ENCODE assay signal across 1 cellular context in the genomic region with DNA sequence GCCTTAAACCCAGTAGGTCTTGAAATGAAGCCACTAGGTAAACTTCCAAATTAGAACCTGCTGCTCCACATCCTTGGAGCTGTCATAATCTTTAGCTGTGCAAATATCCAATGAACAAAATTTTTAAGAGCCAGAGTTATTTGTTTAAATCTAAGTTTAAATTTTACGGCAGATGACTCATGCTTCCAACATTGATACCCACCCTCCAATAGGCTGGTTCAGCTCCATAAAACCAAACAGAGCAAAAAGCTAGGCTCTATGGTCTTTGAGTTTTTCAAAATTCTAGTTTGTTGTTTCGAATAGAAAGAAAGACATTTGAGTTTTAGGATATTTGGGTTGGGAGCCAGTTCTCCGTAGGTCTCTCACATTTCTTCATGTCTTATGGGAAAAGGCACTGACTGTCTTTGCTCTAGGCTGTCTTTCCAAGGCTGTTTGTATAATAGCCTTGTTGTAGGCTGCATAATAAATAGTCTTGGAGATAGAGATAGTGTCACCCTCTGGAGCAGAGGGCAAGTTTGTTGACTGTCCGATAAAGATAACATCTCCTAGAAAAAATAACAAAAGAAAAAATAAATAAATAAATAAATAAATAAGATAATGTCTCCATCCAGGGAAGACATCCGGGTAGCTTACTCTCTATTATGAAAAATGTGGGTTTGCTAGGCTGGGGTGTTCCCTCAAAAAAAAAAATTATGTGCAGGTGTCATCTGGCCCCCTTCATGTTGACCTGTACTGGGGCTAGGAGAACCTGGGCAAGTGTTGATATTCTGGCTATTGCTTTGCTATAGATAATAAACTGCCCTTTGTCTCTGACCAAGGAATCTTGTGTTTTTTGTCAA.
TF ChIP-seq lines count a peak whose summit lies in the region.

No MANE protein-coding gene starts in this region.

TF ChIP-seq in IMR-90, 13 proteins besides CTCF, POLR2A, EP300 and RAD21:
- TF ChIP-seq, protein P1, sequence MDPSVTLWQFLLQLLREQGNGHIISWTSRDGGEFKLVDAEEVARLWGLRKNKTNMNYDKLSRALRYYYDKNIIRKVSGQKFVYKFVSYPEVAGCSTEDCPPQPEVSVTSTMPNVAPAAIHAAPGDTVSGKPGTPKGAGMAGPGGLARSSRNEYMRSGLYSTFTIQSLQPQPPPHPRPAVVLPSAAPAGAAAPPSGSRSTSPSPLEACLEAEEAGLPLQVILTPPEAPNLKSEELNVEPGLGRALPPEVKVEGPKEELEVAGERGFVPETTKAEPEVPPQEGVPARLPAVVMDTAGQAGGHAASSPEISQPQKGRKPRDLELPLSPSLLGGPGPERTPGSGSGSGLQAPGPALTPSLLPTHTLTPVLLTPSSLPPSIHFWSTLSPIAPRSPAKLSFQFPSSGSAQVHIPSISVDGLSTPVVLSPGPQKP (IDR thresholded peaks at IDR 0.05; ENCODE audit: borderline replicate concordance, low read depth, low read length): no peak
- TF ChIP-seq FOS (IDR thresholded peaks at IDR 0.05; ENCODE audit: low read depth, low read length) (peak; percentile 35; the same call in 1 of the 2 replicates), NFE2L2 (IDR thresholded peaks at IDR 0.05; ENCODE audit: low read depth, low read length) (no peak)
TF ChIP-seq in IMR-90: peak in this region for 1.
